Comparison of ENCODE assay signal across 11 cellular contexts in genomic region chr16:64615647-64616280, GRCh38.
A peak's percentile ranks its signal among the peaks of the same experiment; 100 is the strongest.
DNase-seq lines count a peak whose midpoint lies in the region; ATAC-seq lines count a peak whose summit lies in the region.
"Had no signal": no experiment of that assay in that cellular context is flagged by ENCODE, and none has a peak within 500 bp of the region (broad histone marks: within the 10 kb centered on the region; RNA-seq: fewer than 3 reads in every experiment).

No MANE protein-coding gene starts in this region.

- peak; percentile 95 for DNase-seq in ELF-1 (ENCODE audit: low read depth, low spot score)
- peak; percentile 74 for DNase-seq in NCI-H345 (lab: John Stamatoyannopoulos, UW)
- DNase-seq in dedifferentiated amniotic fluid mesenchymal stem cell (ENCODE audit: extremely low spot score), result peak; percentile 20
- peak; percentile 91 for DNase-seq in myocyte (ENCODE audit: low read depth)
- no peak for DNase-seq in UCSD-AML1 (lab: John Stamatoyannopoulos, UW; ENCODE audit: unreplicated experiment)
- DNase-seq in stimulated activated CD4-positive, alpha-beta T cell treated with anti-CD3 and anti-CD28 coated beads, Interleukin-2, amount 100 ng/mL, for 48 hours, result no peak
- DNase-seq: activated naive CD4-positive, alpha-beta T cell treated with anti-CD3 and anti-CD28 coated beads, Interleukin-2, amount 50 U/mL, for 16 hours; Caco-2; transverse colon had no signal

- no peak for ATAC-seq in HG03025 (IDR thresholded peaks at IDR 0.05; ENCODE audit: low FRiP score, unreplicated experiment)
- no peak for ATAC-seq in GM19351 (IDR thresholded peaks at IDR 0.05; ENCODE audit: unreplicated experiment)

Comparison
In these comparisons a context has a peak if more than half of its experiments do, and no peak if none do; other contexts are left out.
1. DNase-seq: peak in ELF-1 (single experiment), NCI-H345 (single experiment), dedifferentiated amniotic fluid mesenchymal stem cell (single experiment) and myocyte (single experiment); none in UCSD-AML1 (single experiment) and stimulated activated CD4-positive, alpha-beta T cell treated with anti-CD3 and anti-CD28 coated beads, Interleukin-2, amount 100 ng/mL, for 48 hours (0 of 2).